Comparison of ENCODE assay signal across 8 cellular contexts in genomic region chr19:32224371-32225244, GRCh38.
DNase-seq lines count a peak whose midpoint lies in the region; ATAC-seq and TF ChIP-seq lines count a peak whose summit lies in the region.

No MANE protein-coding gene starts in this region.

- H3K27ac Mint-ChIP-seq in CD14-positive monocyte: no peak overlapping the region
- no peak overlapping the region for H3K27ac Mint-ChIP-seq in memory B cell

- peaks cover 7% of the 10 kb centered on the region for H3K4me1 ChIP-seq in ectodermal cell (ENCODE audit: control insufficient read depth, insufficient read depth, low read length)

- H3K9me3 Mint-ChIP-seq in CD14-positive monocyte (peaks cover 0 to 4% (median 2%) of the 10 kb centered on the region in 7 donors), memory B cell (no peaks in the 10 kb centered on the region)

- H3K36me3 Mint-ChIP-seq in CD14-positive monocyte: peaks cover 0 to 1% of the 10 kb centered on the region in 2 donors
- H3K36me3 Mint-ChIP-seq in memory B cell: no peaks in the 10 kb centered on the region

- peaks cover 31 to 46% (median 45%) of the 10 kb centered on the region in 3 donors for H3K27me3 Mint-ChIP-seq in CD14-positive monocyte (ENCODE audit: low read depth in 3 of 3)
- H3K27me3 Mint-ChIP-seq in memory B cell: peaks cover 16% of the 10 kb centered on the region

- no peaks in the 10 kb centered on the region for H3K36me3 ChIP-seq in ectodermal cell (ENCODE audit: control insufficient read depth, insufficient read depth, low read length)

- intact Hi-C loops in CD14-positive monocyte (cut with micrococcal nuclease): loop anchor here (2.0 to 5.0 kb wide), 4 partner anchors 1440 to 1557 kb away; no protein-coding TSS in a partner anchor

- H3K4me3 ChIP-seq in ectodermal cell (ENCODE audit: insufficient read depth, low read depth, low read length): peak overlapping the region; percentile 28

- peak; percentile 100 for TF ChIP-seq CTCF in CD14-positive monocyte (IDR thresholded peaks at IDR 0.05)

- H3K9me3 ChIP-seq in ectodermal cell (ENCODE audit: control insufficient read depth, low read length): no peaks in the 10 kb centered on the region

- H3K27ac ChIP-seq in ectodermal cell (ENCODE audit: insufficient read depth, low read depth, low read length, poor library complexity, severe bottlenecking): no peak overlapping the region

- WGBS in ectodermal cell, 2 experiments: 6 to 7% methylated on average over 51 of the region's 51 CpGs

- H3K4me3 Mint-ChIP-seq in CD14-positive monocyte: peak overlapping the region; percentile 71 to 95
- peak overlapping the region; percentile 47 for H3K4me3 Mint-ChIP-seq in memory B cell

- DNase-seq in CD14-positive monocyte (ENCODE audit: low spot score) (no peak), NAMALWA (ENCODE audit: low spot score) (peak; percentile 28), memory B cell (ENCODE audit: low spot score in 2 of 2) (peak; percentile 18 to 61)
- peak; percentile 49 for DNase-seq in activated CD4-positive, alpha-beta T cell treated with anti-CD3 and anti-CD28 coated beads, Interleukin-2, amount 50 U/mL, for 1 hour
- peak; percentile 31 for DNase-seq in stimulated activated CD8-positive, alpha-beta memory T cell treated with anti-CD3 and anti-CD28 coated beads, Interleukin-15, amount 100 ng/mL, for 1 hour (ENCODE audit: low read depth)

- peaks cover 31% of the 10 kb centered on the region for H3K27me3 ChIP-seq in ectodermal cell (ENCODE audit: control insufficient read depth, insufficient read depth, low read length, poor library complexity, severe bottlenecking)

- H3K4me1 Mint-ChIP-seq in CD14-positive monocyte (peaks cover 4% of the 10 kb centered on the region), memory B cell (no peaks in the 10 kb centered on the region)

- ATAC-seq in GM19324 (IDR thresholded peaks at IDR 0.05; ENCODE audit: low FRiP score, unreplicated experiment): peak; percentile 60
- no peak for ATAC-seq in memory B cell (ENCODE audit: low read depth)
- no peak for ATAC-seq in GM21825 (IDR thresholded peaks at IDR 0.05; ENCODE audit: unreplicated experiment)
